1 cellular context compared by ENCODE assay signal in genomic region chr9:126205260-126205659, GRCh38.
TF ChIP-seq lines count a peak whose summit lies in the region.

No MANE protein-coding gene starts in this region.

TF ChIP-seq in WTC11, 78 proteins besides CTCF, POLR2A, EP300 and RAD21 (continued from another document):
- TF ChIP-seq, protein P1, sequence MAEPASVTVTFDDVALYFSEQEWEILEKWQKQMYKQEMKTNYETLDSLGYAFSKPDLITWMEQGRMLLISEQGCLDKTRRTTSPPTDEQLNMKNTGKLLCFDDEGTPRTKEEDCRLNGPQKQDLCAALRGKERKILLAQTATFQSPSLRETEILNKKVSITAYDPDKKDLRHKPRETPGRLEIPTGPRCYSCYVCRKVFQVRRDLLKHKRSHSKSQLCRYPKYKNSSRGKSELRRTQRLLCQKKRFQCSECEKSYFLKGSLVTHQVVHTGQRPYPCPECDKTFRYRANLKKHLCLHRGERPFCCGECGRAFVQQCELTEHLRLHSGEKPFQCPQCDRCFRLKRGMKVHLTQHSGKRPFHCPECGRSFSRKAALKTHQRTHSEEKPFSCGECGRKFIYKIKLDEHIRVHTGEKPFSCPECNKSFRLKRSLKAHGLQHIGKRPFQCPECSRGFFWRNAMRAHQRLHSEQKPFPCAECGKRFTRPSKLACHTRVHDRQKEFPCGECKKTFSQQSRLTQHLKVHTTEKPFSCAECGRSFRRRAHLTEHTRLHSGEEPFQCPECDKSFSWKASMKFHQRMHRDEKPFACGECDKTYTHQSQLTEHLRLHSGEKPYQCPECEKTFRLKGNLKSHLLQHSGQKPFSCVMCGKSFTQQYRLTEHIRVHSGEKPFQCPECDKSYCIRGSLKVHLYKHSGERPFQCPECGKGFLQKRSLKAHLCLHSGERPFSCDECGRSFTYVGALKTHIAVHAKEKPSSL (CRISPR knock-in tag; conservative IDR thresholded peaks at IDR 0.05): no peak
- TF ChIP-seq ZNF121 (CRISPR knock-in tag; IDR thresholded peaks at IDR 0.05) (no peak), JAZF1 (CRISPR knock-in tag; IDR thresholded peaks at IDR 0.05) (no peak), ZNF317 (CRISPR knock-in tag; IDR thresholded peaks at IDR 0.05; ENCODE audit: borderline replicate concordance, low read depth) (no peak), IRF2 (CRISPR knock-in tag; IDR thresholded peaks at IDR 0.05; ENCODE audit: borderline replicate concordance, low read depth) (no peak), ZBTB43 (CRISPR knock-in tag; IDR thresholded peaks at IDR 0.05) (no peak), NFYB (CRISPR knock-in tag; conservative IDR thresholded peaks at IDR 0.05; ENCODE audit: low read depth) (no peak), OVOL2 (CRISPR knock-in tag; IDR thresholded peaks at IDR 0.05; ENCODE audit: borderline replicate concordance) (no peak), IRF1 (CRISPR knock-in tag; IDR thresholded peaks at IDR 0.05) (no peak), GTF2I (CRISPR knock-in tag; conservative IDR thresholded peaks at IDR 0.05) (no peak)
- TF ChIP-seq, protein P2, sequence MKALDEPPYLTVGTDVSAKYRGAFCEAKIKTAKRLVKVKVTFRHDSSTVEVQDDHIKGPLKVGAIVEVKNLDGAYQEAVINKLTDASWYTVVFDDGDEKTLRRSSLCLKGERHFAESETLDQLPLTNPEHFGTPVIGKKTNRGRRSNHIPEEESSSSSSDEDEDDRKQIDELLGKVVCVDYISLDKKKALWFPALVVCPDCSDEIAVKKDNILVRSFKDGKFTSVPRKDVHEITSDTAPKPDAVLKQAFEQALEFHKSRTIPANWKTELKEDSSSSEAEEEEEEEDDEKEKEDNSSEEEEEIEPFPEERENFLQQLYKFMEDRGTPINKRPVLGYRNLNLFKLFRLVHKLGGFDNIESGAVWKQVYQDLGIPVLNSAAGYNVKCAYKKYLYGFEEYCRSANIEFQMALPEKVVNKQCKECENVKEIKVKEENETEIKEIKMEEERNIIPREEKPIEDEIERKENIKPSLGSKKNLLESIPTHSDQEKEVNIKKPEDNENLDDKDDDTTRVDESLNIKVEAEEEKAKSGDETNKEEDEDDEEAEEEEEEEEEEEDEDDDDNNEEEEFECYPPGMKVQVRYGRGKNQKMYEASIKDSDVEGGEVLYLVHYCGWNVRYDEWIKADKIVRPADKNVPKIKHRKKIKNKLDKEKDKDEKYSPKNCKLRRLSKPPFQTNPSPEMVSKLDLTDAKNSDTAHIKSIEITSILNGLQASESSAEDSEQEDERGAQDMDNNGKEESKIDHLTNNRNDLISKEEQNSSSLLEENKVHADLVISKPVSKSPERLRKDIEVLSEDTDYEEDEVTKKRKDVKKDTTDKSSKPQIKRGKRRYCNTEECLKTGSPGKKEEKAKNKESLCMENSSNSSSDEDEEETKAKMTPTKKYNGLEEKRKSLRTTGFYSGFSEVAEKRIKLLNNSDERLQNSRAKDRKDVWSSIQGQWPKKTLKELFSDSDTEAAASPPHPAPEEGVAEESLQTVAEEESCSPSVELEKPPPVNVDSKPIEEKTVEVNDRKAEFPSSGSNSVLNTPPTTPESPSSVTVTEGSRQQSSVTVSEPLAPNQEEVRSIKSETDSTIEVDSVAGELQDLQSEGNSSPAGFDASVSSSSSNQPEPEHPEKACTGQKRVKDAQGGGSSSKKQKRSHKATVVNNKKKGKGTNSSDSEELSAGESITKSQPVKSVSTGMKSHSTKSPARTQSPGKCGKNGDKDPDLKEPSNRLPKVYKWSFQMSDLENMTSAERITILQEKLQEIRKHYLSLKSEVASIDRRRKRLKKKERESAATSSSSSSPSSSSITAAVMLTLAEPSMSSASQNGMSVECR (CRISPR knock-in tag; IDR thresholded peaks at IDR 0.05; ENCODE audit: borderline replicate concordance): no peak
- TF ChIP-seq, protein P3, sequence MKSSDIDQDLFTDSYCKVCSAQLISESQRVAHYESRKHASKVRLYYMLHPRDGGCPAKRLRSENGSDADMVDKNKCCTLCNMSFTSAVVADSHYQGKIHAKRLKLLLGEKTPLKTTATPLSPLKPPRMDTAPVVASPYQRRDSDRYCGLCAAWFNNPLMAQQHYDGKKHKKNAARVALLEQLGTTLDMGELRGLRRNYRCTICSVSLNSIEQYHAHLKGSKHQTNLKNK (CRISPR knock-in tag; IDR thresholded peaks at IDR 0.05): no peak
- TF ChIP-seq, protein P4, sequence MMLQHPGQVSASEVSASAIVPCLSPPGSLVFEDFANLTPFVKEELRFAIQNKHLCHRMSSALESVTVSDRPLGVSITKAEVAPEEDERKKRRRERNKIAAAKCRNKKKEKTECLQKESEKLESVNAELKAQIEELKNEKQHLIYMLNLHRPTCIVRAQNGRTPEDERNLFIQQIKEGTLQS (CRISPR knock-in tag; conservative IDR thresholded peaks at IDR 0.05): no peak
- TF ChIP-seq, protein P5, sequence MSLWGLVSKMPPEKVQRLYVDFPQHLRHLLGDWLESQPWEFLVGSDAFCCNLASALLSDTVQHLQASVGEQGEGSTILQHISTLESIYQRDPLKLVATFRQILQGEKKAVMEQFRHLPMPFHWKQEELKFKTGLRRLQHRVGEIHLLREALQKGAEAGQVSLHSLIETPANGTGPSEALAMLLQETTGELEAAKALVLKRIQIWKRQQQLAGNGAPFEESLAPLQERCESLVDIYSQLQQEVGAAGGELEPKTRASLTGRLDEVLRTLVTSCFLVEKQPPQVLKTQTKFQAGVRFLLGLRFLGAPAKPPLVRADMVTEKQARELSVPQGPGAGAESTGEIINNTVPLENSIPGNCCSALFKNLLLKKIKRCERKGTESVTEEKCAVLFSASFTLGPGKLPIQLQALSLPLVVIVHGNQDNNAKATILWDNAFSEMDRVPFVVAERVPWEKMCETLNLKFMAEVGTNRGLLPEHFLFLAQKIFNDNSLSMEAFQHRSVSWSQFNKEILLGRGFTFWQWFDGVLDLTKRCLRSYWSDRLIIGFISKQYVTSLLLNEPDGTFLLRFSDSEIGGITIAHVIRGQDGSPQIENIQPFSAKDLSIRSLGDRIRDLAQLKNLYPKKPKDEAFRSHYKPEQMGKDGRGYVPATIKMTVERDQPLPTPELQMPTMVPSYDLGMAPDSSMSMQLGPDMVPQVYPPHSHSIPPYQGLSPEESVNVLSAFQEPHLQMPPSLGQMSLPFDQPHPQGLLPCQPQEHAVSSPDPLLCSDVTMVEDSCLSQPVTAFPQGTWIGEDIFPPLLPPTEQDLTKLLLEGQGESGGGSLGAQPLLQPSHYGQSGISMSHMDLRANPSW (CRISPR knock-in tag; conservative IDR thresholded peaks at IDR 0.05; ENCODE audit: low read depth): no peak
TF ChIP-seq in WTC11: peak in this region for 0.
